8 cellular contexts compared by ENCODE assay signal in genomic region chr12:54284070-54284780, GRCh38. TPM values are rescaled to one million over a fixed set of nuclear protein-coding genes. Genes with fewer than 3 reads are reported as not detected.
A peak's percentile ranks its signal among the peaks of the same experiment; 100 is the strongest.
DNase-seq lines count a peak whose midpoint lies in the region; ATAC-seq, FAIRE-seq and TF ChIP-seq lines count a peak whose summit lies in the region.
"Not testable (repeated sequence)": the region's sequence is repeated elsewhere in the genome, so short reads cannot be mapped to it uniquely, and the experiment has no call there.

No MANE protein-coding gene starts in this region.

- H3K4me1 Mint-ChIP-seq in CD4-positive, alpha-beta memory T cell: peaks cover 0 to 37% (median 22%) of the 10 kb centered on the region in 4 donors
- H3K4me1 Mint-ChIP-seq in astrocyte (ENCODE audit: low read depth, unreplicated experiment): peaks cover 34% of the 10 kb centered on the region
- peaks cover 48% of the 10 kb centered on the region for H3K4me1 Mint-ChIP-seq in type B pancreatic cell (ENCODE audit: unreplicated experiment)

- H3K4me3 ChIP-seq in CD4-positive, alpha-beta memory T cell (ENCODE audit: low read length in 2 of 2); IMR-90 (ENCODE audit: insufficient read depth, low read depth, low read length): not testable (repeated sequence)
- peak overlapping the region; percentile 80 to 88 for H3K4me3 ChIP-seq in SK-N-SH (ENCODE audit: low read depth in 2 of 2, low read length in 1 of 2)
- peak overlapping the region; percentile 90 for H3K4me3 ChIP-seq in astrocyte (ENCODE audit: insufficient read depth, low read depth, low read length)
- H3K4me3 ChIP-seq in kidney epithelial cell (ENCODE audit: low read depth, low read length): peak overlapping the region; percentile 99
- H3K4me3 ChIP-seq in osteoblast (ENCODE audit: insufficient read depth, low read length): peak overlapping the region; percentile 97

- not testable (repeated sequence) for H2BK15ac ChIP-seq in IMR-90 (ENCODE audit: low read depth, low read length)

- not testable (repeated sequence) for H3K9me3 Mint-ChIP-seq in CD4-positive, alpha-beta memory T cell; astrocyte (ENCODE audit: unreplicated experiment); type B pancreatic cell

- H2BK20ac ChIP-seq in IMR-90 (ENCODE audit: low read depth, low read length): not testable (repeated sequence)

- not testable (repeated sequence) for H4K91ac ChIP-seq in IMR-90 (ENCODE audit: insufficient read depth, low read depth, low read length)

- peaks cover 61% of the 10 kb centered on the region for H3K36me3 ChIP-seq in CD4-positive, alpha-beta memory T cell (ENCODE audit: insufficient read depth, low read length)
- H3K36me3 ChIP-seq in IMR-90 (ENCODE audit: control insufficient read depth, insufficient read depth, low read length) (peaks cover 42% of the 10 kb centered on the region), SK-N-SH (replicated peaks in 1 of 2; ENCODE audit: control insufficient read depth in 1 of 2, insufficient read depth in 2 of 2, low read length in 1 of 2) (peaks cover 57 to 67% of the 10 kb centered on the region in 2 experiments), astrocyte (ENCODE audit: insufficient read depth, low read length) (peaks cover 59% of the 10 kb centered on the region), osteoblast (ENCODE audit: insufficient read depth, low read length) (peaks cover 65% of the 10 kb centered on the region)
- not testable (repeated sequence) for H3K36me3 ChIP-seq in kidney epithelial cell (ENCODE audit: control insufficient read depth, insufficient read depth, low read length)

- not testable (repeated sequence) for H3K4ac ChIP-seq in IMR-90 (ENCODE audit: low read depth, low read length)

- intact Hi-C loops in CD4-positive, alpha-beta memory T cell (cut with micrococcal nuclease); IMR-90 (cut with micrococcal nuclease): not testable (repeated sequence)

- TF ChIP-seq POLR2A in IMR-90 (IDR thresholded peaks at IDR 0.05; ENCODE audit: low read depth, low read length): not testable (repeated sequence)

- ATAC-seq in IMR-90 (ENCODE audit: low read depth): not testable (repeated sequence)

- H2BK120ac ChIP-seq in IMR-90 (ENCODE audit: low read depth, low read length): not testable (repeated sequence)

- H3K27ac ChIP-seq in CD4-positive, alpha-beta memory T cell (ENCODE audit: low read depth, low read length): peak overlapping the region; percentile 6
- not testable (repeated sequence) for H3K27ac ChIP-seq in IMR-90 (ENCODE audit: insufficient read depth, low read length); astrocyte (ENCODE audit: low read depth, low read length)
- H3K27ac ChIP-seq in SK-N-SH (ENCODE audit: low read depth in 2 of 2, low read length in 1 of 2) (peak overlapping the region in 1 of 2 experiments; percentile 19; a peak in 2 of 4 replicates), epithelial cell of prostate (peak overlapping the region; percentile 87), osteoblast (ENCODE audit: low read depth, low read length) (peak overlapping the region; percentile 39)

- WGBS in IMR-90 (ENCODE audit: extremely low coverage in 2 of 2, insufficient read length in 1 of 2), 2 experiments: 20% methylated on average over 1 of the region's 2 CpGs; no CpG with 5 or more reads in 1 of the 2 experiments
- WGBS in SK-N-SH (ENCODE audit: low lambda C conversion rate): 17% methylated on average over 2 of the region's 2 CpGs

- not testable (repeated sequence) for H2AFZ ChIP-seq in IMR-90 (replicated peaks; ENCODE audit: low read length, poor library complexity); SK-N-SH (ENCODE audit: low read depth); astrocyte (ENCODE audit: low read depth, low read length); osteoblast (ENCODE audit: low read length)

- H3K9ac ChIP-seq in IMR-90 (ENCODE audit: low read depth, low read length): not testable (repeated sequence)
- H3K9ac ChIP-seq in SK-N-SH: peak overlapping the region; percentile 98
- H3K9ac ChIP-seq in astrocyte (ENCODE audit: low read length): peak overlapping the region; percentile 95

- H3K4me2 ChIP-seq in IMR-90 (ENCODE audit: low read depth, low read length): not testable (repeated sequence)
- H3K4me2 ChIP-seq in SK-N-SH (peak overlapping the region; percentile 98), astrocyte (ENCODE audit: low read length) (peak overlapping the region; percentile 85), osteoblast (ENCODE audit: insufficient read depth, low read length) (peak overlapping the region; percentile 98)

- not testable (repeated sequence) for DNase-seq in CD4-positive, alpha-beta memory T cell; IMR-90; SK-N-SH; astrocyte (ENCODE audit: low read depth); epithelial cell of prostate (ENCODE audit: low read depth, low spot score); kidney epithelial cell (ENCODE audit: low read depth); type B pancreatic cell (ENCODE audit: extremely low spot score, unreplicated experiment)
- peak; percentile 3 for DNase-seq in osteoblast (ENCODE audit: insufficient read length, low spot score, missing footprints)

- not testable (repeated sequence) for TF ChIP-seq CTCF in IMR-90 (conservative IDR thresholded peaks at IDR 0.05; ENCODE audit: low read depth, low read length); SK-N-SH (IDR thresholded peaks at IDR 0.05); astrocyte (IDR thresholded peaks at IDR 0.05; ENCODE audit: insufficient read depth, low read depth, low read length); kidney epithelial cell (IDR thresholded peaks at IDR 0.05; ENCODE audit: insufficient read depth, low read length, poor library complexity, severe bottlenecking); osteoblast (IDR thresholded peaks at IDR 0.05; ENCODE audit: extremely low read depth, low read depth, low read length); type B pancreatic cell (conservative IDR thresholded peaks at IDR 0.05)

- H2AK5ac ChIP-seq in IMR-90 (ENCODE audit: low read depth, low read length): not testable (repeated sequence)

- H3K4me1 ChIP-seq in CD4-positive, alpha-beta memory T cell (ENCODE audit: insufficient read depth, low read length): peaks cover 53% of the 10 kb centered on the region
- H3K4me1 ChIP-seq in IMR-90 (ENCODE audit: control insufficient read depth, insufficient read depth, low read length): not testable (repeated sequence)
- H3K4me1 ChIP-seq in SK-N-SH (ENCODE audit: control insufficient read depth in 1 of 2, insufficient read depth in 2 of 2, low read depth in 1 of 2, low read length in 1 of 2): peaks cover 13 to 25% of the 10 kb centered on the region in 2 experiments; a peak in 3 of 4 replicates
- peaks cover 23% of the 10 kb centered on the region for H3K4me1 ChIP-seq in astrocyte (ENCODE audit: insufficient read depth, low read length)
- H3K4me1 ChIP-seq in osteoblast (ENCODE audit: insufficient read depth, low read length): peaks cover 29% of the 10 kb centered on the region

- not testable (repeated sequence) for H3K9me2 ChIP-seq in SK-N-SH

- not testable (repeated sequence) for H4K5ac ChIP-seq in IMR-90 (ENCODE audit: low read depth, low read length)

- in situ Hi-C loops in IMR-90 (cut with MboI; ENCODE audit: low sequenced_read_pairs): not testable (repeated sequence)

- not testable (repeated sequence) for TF ChIP-seq EP300 in SK-N-SH (IDR thresholded peaks at IDR 0.05; ENCODE audit: borderline replicate concordance in 1 of 2, low read depth in 1 of 2, low read length in 1 of 2)

- peaks cover 76% of the 10 kb centered on the region for H3F3A ChIP-seq in SK-N-SH (replicated peaks; ENCODE audit: insufficient read depth)

- not testable (repeated sequence) for H3K9me1 ChIP-seq in IMR-90 (ENCODE audit: insufficient read depth, low read length)

- POLR2A ChIA-PET in CD4-positive, alpha-beta memory T cell (lab: Charles Lee; ENCODE audit: partially characterized antibody): interaction anchor here (0.7 to 1.5 kb wide), 3 partner anchors 9 to 84 kb away, joined by 3 to 6 read pairs (median 4); no protein-coding TSS in a partner anchor
- POLR2A ChIA-PET in IMR-90 (lab: Charles Lee; ENCODE audit: unreplicated experiment): not testable (repeated sequence)
- POLR2A ChIA-PET in SK-N-SH (lab: Yijun Ruan, JAX): interaction anchor here (1.1 to 1.8 kb wide), 8 partner anchors 9 to 75 kb away, joined by 3 to 6 read pairs (median 3); partner anchors contain the start of gene COPZ1

- not testable (repeated sequence) for H2AK9ac ChIP-seq in IMR-90 (replicated peaks; ENCODE audit: low read depth, low read length, poor library complexity)

- H3K4me3 Mint-ChIP-seq in CD4-positive, alpha-beta memory T cell: peak overlapping the region in 6 of 8 donors; percentile 16 to 64 (median 48)
- H3K4me3 Mint-ChIP-seq in astrocyte (ENCODE audit: unreplicated experiment); type B pancreatic cell: not testable (repeated sequence)

- CTCF ChIA-PET in CD4-positive, alpha-beta memory T cell (lab: Charles Lee; ENCODE audit: partially characterized antibody): interaction anchor here (1.0 to 5.1 kb wide), 8 partner anchors 10 to 96 kb away, joined by 3 to 40 read pairs (median 4); partner anchors contain the start of gene COPZ1
- CTCF ChIA-PET in IMR-90 (lab: Yijun Ruan, JAX): interaction anchor here (0.6 to 1.0 kb wide), 4 partner anchors 10 to 65 kb away, joined by 3 to 5 read pairs (median 4); partner anchors contain the start of gene COPZ1
- CTCF ChIA-PET in SK-N-SH (lab: Yijun Ruan, JAX): interaction anchor here (0.7 to 5.1 kb wide), 13 partner anchors 11 to 84 kb away, joined by 3 to 33 read pairs (median 7); no protein-coding TSS in a partner anchor

- not testable (repeated sequence) for TF ChIP-seq RAD21 in IMR-90 (IDR thresholded peaks at IDR 0.05; ENCODE audit: low read length); SK-N-SH (IDR thresholded peaks at IDR 0.05; ENCODE audit: low read length)

- not testable (repeated sequence) for H3K27me3 ChIP-seq in CD4-positive, alpha-beta memory T cell (ENCODE audit: insufficient read depth, low read length); IMR-90 (ENCODE audit: control insufficient read depth, insufficient read depth, low read length); SK-N-SH (ENCODE audit: insufficient read depth); astrocyte (ENCODE audit: insufficient read depth, low read length); kidney epithelial cell (ENCODE audit: control insufficient read depth, insufficient read depth, low read length); osteoblast (ENCODE audit: insufficient read depth, low read length)

- peak overlapping the region in 6 of 7 donors; percentile 16 to 85 (median 72) for H3K27ac Mint-ChIP-seq in CD4-positive, alpha-beta memory T cell
- H3K27ac Mint-ChIP-seq in astrocyte (ENCODE audit: unreplicated experiment) (peak overlapping the region; percentile 4), type B pancreatic cell (peak overlapping the region; percentile 74)

- peaks cover 12 to 37% of the 10 kb centered on the region in 2 experiments for H3K79me1 ChIP-seq in IMR-90 (ENCODE audit: low read depth in 1 of 2, low read length in 2 of 2)

- FAIRE-seq in astrocyte (lab: Jason Lieb, UNC): not testable (repeated sequence)

- H3K14ac ChIP-seq in IMR-90 (replicated peaks; ENCODE audit: low read depth, low read length): not testable (repeated sequence)

- H4K8ac ChIP-seq in IMR-90 (ENCODE audit: low read depth in 2 of 2, low read length in 2 of 2): not testable (repeated sequence)

- not testable (repeated sequence) for H3K9me3 ChIP-seq in CD4-positive, alpha-beta memory T cell (ENCODE audit: control insufficient read depth in 1 of 2, low read length in 2 of 2); IMR-90 (ENCODE audit: control insufficient read depth, insufficient read depth, low read length); SK-N-SH; astrocyte (ENCODE audit: insufficient read depth, low read depth, low read length); osteoblast (ENCODE audit: low read depth, low read length)

- dilution Hi-C loops in IMR-90 (cut with HindIII; ENCODE audit: low sequenced_read_pairs, unreplicated experiment): not testable (repeated sequence)

- not testable (repeated sequence) for H3K23ac ChIP-seq in IMR-90 (ENCODE audit: low read depth, low read length)

- H3K79me2 ChIP-seq in SK-N-SH (ENCODE audit: insufficient read depth): peaks cover 59% of the 10 kb centered on the region
- peaks cover 48% of the 10 kb centered on the region for H3K79me2 ChIP-seq in astrocyte (ENCODE audit: insufficient read depth, low read length)
- H3K79me2 ChIP-seq in osteoblast (ENCODE audit: insufficient read depth, low read length): peaks cover 39% of the 10 kb centered on the region

- TSS peak; percentile 45 for BruUV-seq in IMR-90 (replicated peaks; lab: Mats Ljungman, UMichigan)

- H3K56ac ChIP-seq in IMR-90 (ENCODE audit: extremely low read depth, insufficient read depth, low read length): not testable (repeated sequence)

- not testable (repeated sequence) for H2BK5ac ChIP-seq in IMR-90 (ENCODE audit: low read depth, low read length, poor library complexity, severe bottlenecking)

- H4K20me1 ChIP-seq in IMR-90 (ENCODE audit: insufficient read depth, low read length) (peaks cover 83% of the 10 kb centered on the region), SK-N-SH (ENCODE audit: insufficient read depth) (peaks cover 74% of the 10 kb centered on the region), astrocyte (ENCODE audit: insufficient read depth, low read length) (peaks cover 84% of the 10 kb centered on the region), osteoblast (ENCODE audit: insufficient read depth, low read length) (peaks cover 57% of the 10 kb centered on the region)

- not testable (repeated sequence) for H3K27me3 Mint-ChIP-seq in CD4-positive, alpha-beta memory T cell; astrocyte (ENCODE audit: low read depth, unreplicated experiment); type B pancreatic cell

- peaks cover 3 to 35% of the 10 kb centered on the region in 2 donors for H3K36me3 Mint-ChIP-seq in CD4-positive, alpha-beta memory T cell
- H3K36me3 Mint-ChIP-seq in astrocyte (ENCODE audit: low read depth, unreplicated experiment) (peaks cover 37% of the 10 kb centered on the region), type B pancreatic cell (peaks cover 41% of the 10 kb centered on the region)

- not testable (repeated sequence) for H3K18ac ChIP-seq in IMR-90 (ENCODE audit: low read depth, low read length)

RNA-seq across cellular contexts. Expression of gene HNRNPA1, which starts 3.7 kb away (rescaled TPM):
- 1,000 to 10,000 TPM in 1 of 2 experiments, 100 to 1,000 TPM in 1; 986 to 1,061 TPM for total RNA-seq in CD4-positive, alpha-beta memory T cell
- 100 to 1,000 TPM; 756 to 958 TPM for polyA plus RNA-seq in CD4-positive, alpha-beta memory T cell
- total RNA-seq in IMR-90 (2012; rRNA removed) (1,291 and 1,409 TPM in 2 replicates), astrocyte (484 and 612 TPM in 2 replicates), kidney epithelial cell (514 and 645 TPM in 2 replicates), osteoblast (217 and 232 TPM in 2 replicates), type B pancreatic cell (ENCODE audit: low replicate concordance) (1,366 and 2,469 TPM in 2 replicates)
- polyA plus RNA-seq in IMR-90 (2012; rRNA removed) (631 and 747 TPM in 2 replicates), SK-N-SH (2012; rRNA removed) (773 and 841 TPM in 2 replicates)
- polyA plus RNA-seq in IMR-90 (2012; cell fraction: cytosol; rRNA removed): 536 and 830 TPM in 2 replicates
- 116 and 626 TPM in 2 replicates for polyA plus RNA-seq in IMR-90 (2012; cell fraction: nucleus; rRNA removed; ENCODE audit: low replicate concordance)
- 1,054 and 1,304 TPM in 2 replicates for polyA plus RNA-seq in SK-N-SH (2012; cell fraction: cytosol; rRNA removed)
- polyA plus RNA-seq in SK-N-SH (2012; cell fraction: nucleus; rRNA removed): 350 and 539 TPM in 2 replicates

RNA-seq across cellular contexts. Expression of gene CBX5, which starts 4.3 kb away (rescaled TPM):
- total RNA-seq in CD4-positive, alpha-beta memory T cell: 10 to 100 TPM; 71.0 to 76.3 TPM
- polyA plus RNA-seq in CD4-positive, alpha-beta memory T cell: 10 to 100 TPM; 13.3 to 19.2 TPM
- total RNA-seq in IMR-90 (2012; rRNA removed): 40.9 and 66.9 TPM in 2 replicates
- polyA plus RNA-seq in IMR-90 (2012; rRNA removed): 15.3 and 18.0 TPM in 2 replicates
- polyA plus RNA-seq in IMR-90 (2012; cell fraction: cytosol; rRNA removed): 3.8 and 5.5 TPM in 2 replicates
- 2.4 and 10.2 TPM in 2 replicates for polyA plus RNA-seq in IMR-90 (2012; cell fraction: nucleus; rRNA removed; ENCODE audit: low replicate concordance)
- polyA plus RNA-seq in SK-N-SH (2012; rRNA removed): 11.6 and 14.1 TPM in 2 replicates
- 15.2 and 17.9 TPM in 2 replicates for polyA plus RNA-seq in SK-N-SH (2012; cell fraction: cytosol; rRNA removed)
- polyA plus RNA-seq in SK-N-SH (2012; cell fraction: nucleus; rRNA removed): 8.3 and 12.6 TPM in 2 replicates
- 99.9 and 111 TPM in 2 replicates for total RNA-seq in astrocyte
- 63.8 and 64.8 TPM in 2 replicates for total RNA-seq in kidney epithelial cell
- total RNA-seq in osteoblast: 37.1 and 37.6 TPM in 2 replicates
- 87.8 and 227 TPM in 2 replicates for total RNA-seq in type B pancreatic cell (ENCODE audit: low replicate concordance)

RNA-seq across cellular contexts. Expression of gene NFE2, which starts 16.6 kb away (rescaled TPM):
- total RNA-seq in CD4-positive, alpha-beta memory T cell: not detected
- polyA plus RNA-seq in CD4-positive, alpha-beta memory T cell: under 1 TPM in 1 of 2 donors, not detected in 1; 0.25 TPM
- total RNA-seq in IMR-90 (2012; rRNA removed) (0.18 and 0.28 TPM in 2 replicates), astrocyte (0.29 and 0.41 TPM in 2 replicates), kidney epithelial cell (0.07 and 0.17 TPM in 2 replicates), osteoblast (1.4 and 2.7 TPM in 2 replicates), type B pancreatic cell (ENCODE audit: low replicate concordance) (0.24 and 0.65 TPM in 2 replicates)
- polyA plus RNA-seq in IMR-90 (2012; rRNA removed) (0.17 and 0.32 TPM in 2 replicates), SK-N-SH (2012; rRNA removed) (0.16 and 0.25 TPM in 2 replicates)
- 0.39 and 0.62 TPM in 2 replicates for polyA plus RNA-seq in IMR-90 (2012; cell fraction: cytosol; rRNA removed)
- polyA plus RNA-seq in IMR-90 (2012; cell fraction: nucleus; rRNA removed; ENCODE audit: low replicate concordance): 0.17 and 0.46 TPM in 2 replicates
- 0.10 and 0.13 TPM in 2 replicates for polyA plus RNA-seq in SK-N-SH (2012; cell fraction: cytosol; rRNA removed)
- 0.17 and 0.25 TPM in 2 replicates for polyA plus RNA-seq in SK-N-SH (2012; cell fraction: nucleus; rRNA removed)

RNA-seq across cellular contexts. Expression of gene COPZ1, which starts 40.7 kb away (rescaled TPM):
- total RNA-seq in CD4-positive, alpha-beta memory T cell: 10 to 100 TPM; 81.6 to 92.0 TPM
- 100 to 1,000 TPM; 149 to 200 TPM for polyA plus RNA-seq in CD4-positive, alpha-beta memory T cell
- total RNA-seq in IMR-90 (2012; rRNA removed): 262 and 382 TPM in 2 replicates
- 157 and 187 TPM in 2 replicates for polyA plus RNA-seq in IMR-90 (2012; rRNA removed)
- 73.8 and 80.0 TPM in 2 replicates for polyA plus RNA-seq in IMR-90 (2012; cell fraction: cytosol; rRNA removed)
- polyA plus RNA-seq in IMR-90 (2012; cell fraction: nucleus; rRNA removed; ENCODE audit: low replicate concordance): 22.8 and 109 TPM in 2 replicates
- 111 and 156 TPM in 2 replicates for polyA plus RNA-seq in SK-N-SH (2012; rRNA removed)
- 143 and 154 TPM in 2 replicates for polyA plus RNA-seq in SK-N-SH (2012; cell fraction: cytosol; rRNA removed)
- 31.4 and 71.4 TPM in 2 replicates for polyA plus RNA-seq in SK-N-SH (2012; cell fraction: nucleus; rRNA removed)
- 134 and 136 TPM in 2 replicates for total RNA-seq in astrocyte
- total RNA-seq in kidney epithelial cell: 122 and 157 TPM in 2 replicates
- 96.9 and 104 TPM in 2 replicates for total RNA-seq in osteoblast
- total RNA-seq in type B pancreatic cell (ENCODE audit: low replicate concordance): 196 and 229 TPM in 2 replicates

Comparison
In these comparisons a context has a peak if more than half of its experiments do, and no peak if none do; other contexts are left out.
1. H3K27ac Mint-ChIP-seq: peak in every context shown above with its lines; median percentile 74 in type B pancreatic cell; 72 in CD4-positive, alpha-beta memory T cell; 4 in astrocyte.